Comparison of ENCODE assay signal across 11 cellular contexts in the genomic region with DNA sequence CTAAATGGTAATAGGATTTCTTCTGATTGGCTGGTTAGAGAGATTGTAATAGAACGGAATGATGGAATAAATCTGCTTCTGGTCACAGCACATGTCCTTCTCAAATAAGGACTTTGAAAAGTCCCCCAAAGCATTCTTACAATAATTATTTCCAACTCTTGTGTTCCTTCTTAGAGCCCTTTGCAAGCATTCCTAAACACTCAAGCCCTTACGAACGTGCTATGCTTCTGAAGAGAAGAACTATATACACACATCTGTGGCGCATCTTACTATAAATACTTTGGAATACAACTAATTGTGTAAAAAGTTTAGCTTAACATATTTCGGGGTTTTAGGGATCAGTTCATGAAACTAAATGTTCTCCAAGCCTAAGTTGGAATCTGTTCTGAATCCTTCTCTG. TPM values are rescaled to one million over a fixed set of nuclear protein-coding genes. Genes with fewer than 3 reads are reported as not detected.
A peak's percentile ranks its signal among the peaks of the same experiment; 100 is the strongest.
DNase-seq lines count a peak whose midpoint lies in the region; ATAC-seq and TF ChIP-seq lines count a peak whose summit lies in the region.
"Had no signal": no experiment of that assay in that cellular context is flagged by ENCODE, and none has a peak within 500 bp of the region (broad histone marks: within the 10 kb centered on the region; RNA-seq: fewer than 3 reads in every experiment).

No MANE protein-coding gene starts in this region.

- no peaks in the 10 kb centered on the region for H3K36me3 Mint-ChIP-seq in CD4-positive, alpha-beta memory T cell
- H3K36me3 Mint-ChIP-seq: activated naive CD8-positive, alpha-beta T cell treated with anti-CD3 and anti-CD28 coated beads, Interleukin-2, amount 10 ng/mL, durations not matched to agents 7 days and 5 days had no signal

- H3K27me3 Mint-ChIP-seq in CD4-positive, alpha-beta memory T cell = no peaks in the 10 kb centered on the region

- H3K9me3 Mint-ChIP-seq in CD4-positive, alpha-beta memory T cell = no peaks in the 10 kb centered on the region
- H3K9me3 Mint-ChIP-seq: activated naive CD8-positive, alpha-beta T cell treated with anti-CD3 and anti-CD28 coated beads, Interleukin-2, amount 10 ng/mL, durations not matched to agents 7 days and 5 days; neural crest cell had no signal

- peak overlapping the region; percentile 69 for H3K9ac ChIP-seq in adipocyte (ENCODE audit: low read length)

- intact Hi-C loops in CD4-positive, alpha-beta memory T cell (cut with micrococcal nuclease) = no loop called here

- H3K4me1 Mint-ChIP-seq in CD4-positive, alpha-beta memory T cell = no peaks in the 10 kb centered on the region

- CTCF ChIA-PET in CD4-positive, alpha-beta memory T cell (lab: Charles Lee; ENCODE audit: partially characterized antibody) = no interaction called here

- H3K4me3 Mint-ChIP-seq in CD4-positive, alpha-beta memory T cell = no peak overlapping the region
- H3K4me3 Mint-ChIP-seq: activated naive CD8-positive, alpha-beta T cell treated with anti-CD3 and anti-CD28 coated beads, Interleukin-2, amount 10 ng/mL, durations not matched to agents 7 days and 5 days; neural crest cell had no signal

- peak overlapping the region; percentile 48 for H3K4me3 ChIP-seq in adipocyte (ENCODE audit: low read length)
- H3K4me3 ChIP-seq in skin epidermis = no peak overlapping the region
- H3K4me3 ChIP-seq in CD4-positive, alpha-beta memory T cell (ENCODE audit: low read length in 2 of 2) = no peak overlapping the region

- H3K27ac Mint-ChIP-seq in CD4-positive, alpha-beta memory T cell = no peak overlapping the region

- peak overlapping the region; percentile 47 for H3K27ac ChIP-seq in foreskin keratinocyte
- peak overlapping the region in 14 of 21 experiments; percentile 2 to 84 (median 34) for H3K27ac ChIP-seq in skin epidermis
- H3K27ac ChIP-seq in CD4-positive, alpha-beta memory T cell (ENCODE audit: low read depth, low read length) = no peak overlapping the region

- no peaks in the 10 kb centered on the region for H3K9me3 ChIP-seq in adipocyte (ENCODE audit: control insufficient read depth, low read length)
- H3K9me3 ChIP-seq in CD4-positive, alpha-beta memory T cell (ENCODE audit: control insufficient read depth in 1 of 2, low read length in 2 of 2) = no peaks in the 10 kb centered on the region

- H3K4me1 ChIP-seq in adipocyte (ENCODE audit: control insufficient read depth, insufficient read depth, low read length) = peaks cover 36% of the 10 kb centered on the region
- peaks cover 22% of the 10 kb centered on the region for H3K4me1 ChIP-seq in foreskin keratinocyte
- no peaks in the 10 kb centered on the region for H3K4me1 ChIP-seq in CD4-positive, alpha-beta memory T cell (ENCODE audit: insufficient read depth, low read length)

- DNase-seq in EL (peak; percentile 41), adipocyte (ENCODE audit: low read depth) (peak; percentile 67), foreskin keratinocyte (no peak), NCI-H446 (lab: John Stamatoyannopoulos, UW) (no peak), activated T-cell treated with anti-CD3 and anti-CD28 coated beads for 4 hours (no peak), amygdala (lab: John Stamatoyannopoulos, UW) (no peak)
- DNase-seq in CD4-positive, alpha-beta memory T cell = no peak
- DNase-seq: activated naive CD8-positive, alpha-beta T cell treated with anti-CD3 and anti-CD28 coated beads, Interleukin-2, amount 10 ng/mL, durations not matched to agents 7 days and 5 days; NCI-H146 had no signal

- POLR2A ChIA-PET in CD4-positive, alpha-beta memory T cell (lab: Charles Lee; ENCODE audit: partially characterized antibody) = no interaction called here

- H3K27me3 ChIP-seq in adipocyte (replicated peaks; ENCODE audit: control insufficient read depth, insufficient read depth, low read length) (no peaks in the 10 kb centered on the region), foreskin keratinocyte (no peaks in the 10 kb centered on the region)
- H3K27me3 ChIP-seq in CD4-positive, alpha-beta memory T cell (ENCODE audit: insufficient read depth, low read length) = no peaks in the 10 kb centered on the region

- TF ChIP-seq CTCF in foreskin keratinocyte (conservative IDR thresholded peaks at IDR 0.05) = no peak

- no peaks in the 10 kb centered on the region for H3K36me3 ChIP-seq in adipocyte (ENCODE audit: control insufficient read depth, insufficient read depth, low read length, severe bottlenecking)
- H3K36me3 ChIP-seq in CD4-positive, alpha-beta memory T cell (ENCODE audit: insufficient read depth, low read length) = no peaks in the 10 kb centered on the region

- ATAC-seq in foreskin keratinocyte = no peak

RNA-seq across cellular contexts. Expression of a gene that starts 25.6 kb away (rescaled TPM):
- total RNA-seq in foreskin keratinocyte = 107 and 159 TPM in 2 replicates
- polyA plus RNA-seq in foreskin keratinocyte = 38.7 and 48.3 TPM in 2 replicates
- total RNA-seq in CD4-positive, alpha-beta memory T cell = 1 to 10 TPM; 3.0 to 3.8 TPM
- 1 to 10 TPM in 1 of 2 donors, under 1 TPM in 1; 0.62 to 1.9 TPM for polyA plus RNA-seq in CD4-positive, alpha-beta memory T cell

Comparison
In these comparisons a context has a peak if more than half of its experiments do, and no peak if none do; other contexts are left out.
1. DNase-seq: peak in EL (single experiment) and adipocyte (single experiment); none in foreskin keratinocyte (0 of 2), CD4-positive, alpha-beta memory T cell (0 of 5), NCI-H446 (0 of 2), activated T-cell treated with anti-CD3 and anti-CD28 coated beads for 4 hours (single experiment) and amygdala (0 of 56).
2. RNA of a gene that starts 25.6 kb away (total RNA-seq): 107 to 159 TPM in foreskin keratinocyte; 3.0 to 3.8 TPM in CD4-positive, alpha-beta memory T cell; every median in the first group is over 10 times any median in the second.